Comparison of ENCODE assay signal across 20 cellular contexts in the genomic region with DNA sequence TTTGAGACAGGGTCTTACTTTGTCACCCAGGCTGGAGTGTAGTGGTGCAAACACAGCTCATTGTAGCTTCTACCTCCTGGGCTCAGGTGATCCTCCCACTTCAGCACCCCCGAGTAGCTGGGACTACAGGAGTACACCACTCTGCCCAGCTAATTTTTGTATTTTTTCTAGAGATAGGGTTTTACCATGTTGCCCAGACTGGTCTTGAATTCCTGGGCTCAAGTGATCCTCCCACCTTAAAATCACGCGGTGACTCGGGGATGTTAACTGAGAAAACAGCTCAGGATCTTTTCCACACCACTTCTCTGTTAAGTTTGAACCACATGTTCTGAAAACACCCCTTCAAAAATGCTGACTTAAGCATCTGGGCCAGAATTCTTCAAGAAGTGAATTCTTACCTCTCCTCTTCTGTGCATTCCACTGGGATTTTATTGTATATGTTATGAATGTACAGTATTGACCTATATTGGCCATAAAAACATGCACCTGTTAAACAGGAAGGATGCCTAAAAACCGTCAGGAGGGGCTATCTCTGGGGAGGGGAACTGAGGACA.
A peak's percentile ranks its signal among the peaks of the same experiment; 100 is the strongest.
DNase-seq lines count a peak whose midpoint lies in the region; ATAC-seq, FAIRE-seq and TF ChIP-seq lines count a peak whose summit lies in the region.
"Had no signal": no experiment of that assay in that cellular context is flagged by ENCODE, and none has a peak within 500 bp of the region (broad histone marks: within the 10 kb centered on the region; RNA-seq: fewer than 3 reads in every experiment).

No MANE protein-coding gene starts in this region.

- no peak overlapping the region for H3K9ac ChIP-seq in HepG2 (ENCODE audit: insufficient read depth, low read depth, low read length)
- H3K9ac ChIP-seq in keratinocyte (ENCODE audit: control insufficient read depth, extremely low read depth, insufficient read depth, low read length): no peak overlapping the region

- H2AFZ ChIP-seq in HepG2 (ENCODE audit: low read length) (no peak overlapping the region), PC-9 (no peak overlapping the region), keratinocyte (ENCODE audit: control insufficient read depth, low read length) (no peak overlapping the region)
- H2AFZ ChIP-seq: GM23338 had no signal

- DNase-seq in HepG2 (ENCODE audit: low spot score): no peak
- DNase-seq in right lobe of liver: no peak
- no peak for DNase-seq in PC-9
- DNase-seq in keratinocyte (ENCODE audit: low read depth, low spot score): no peak
- no peak for DNase-seq in kidney tubule cell (ENCODE audit: low spot score)
- DNase-seq in T-helper 1 cell: no peak
- DNase-seq in Right ventricle myocardium superior: no peak
- DNase-seq: 8988T; ACHN; C1 segment of cervical spinal cord; CD4-positive, alpha-beta memory T cell; COR-L47; DMS153; DMS79 treated with DMSO at 0.1 percent for 48 hours; EL; H7 had no signal

- BruUV-seq in HepG2 (replicated peaks; lab: Mats Ljungman, UMichigan): no TSS peak
- no TSS peak for BruUV-seq in PC-9 (replicated peaks; lab: Mats Ljungman, UMichigan)

- H3K9me3 ChIP-seq in HepG2 (ENCODE audit: low read length) (no peaks in the 10 kb centered on the region), right lobe of liver (no peaks in the 10 kb centered on the region), PC-9 (ENCODE audit: insufficient read depth, low read depth) (no peaks in the 10 kb centered on the region), keratinocyte (ENCODE audit: control insufficient read depth, low read depth, low read length) (no peaks in the 10 kb centered on the region)

- H3F3A ChIP-seq in PC-9 (ENCODE audit: insufficient read depth, low read depth): peaks cover 47% of the 10 kb centered on the region

- 51% methylated on average over 5 of the region's 5 CpGs for WGBS in HepG2 (ENCODE audit: low lambda C conversion rate)
- WGBS in right lobe of liver (ENCODE audit: insufficient coverage, low coverage, low lambda C conversion rate, missing lambda C conversion rate): 67% methylated on average over 5 of the region's 5 CpGs

- POLR2A ChIA-PET in HepG2 (lab: Yijun Ruan, JAX): no interaction called here
- POLR2A ChIA-PET in PC-9 (lab: Charles Lee; ENCODE audit: unreplicated experiment): no interaction called here

- H3K36me3 ChIP-seq in HepG2 (replicated peaks in 1 of 2; ENCODE audit: control insufficient read depth in 1 of 2, insufficient read depth in 2 of 2, low read length in 2 of 2): no peaks in the 10 kb centered on the region
- H3K36me3 ChIP-seq in right lobe of liver: no peaks in the 10 kb centered on the region
- H3K36me3 ChIP-seq in PC-9 (ENCODE audit: low read depth): peaks cover 14% of the 10 kb centered on the region
- no peaks in the 10 kb centered on the region for H3K36me3 ChIP-seq in keratinocyte (ENCODE audit: control insufficient read depth in 2 of 2, extremely low read depth in 1 of 2, insufficient read depth in 2 of 2, low read length in 2 of 2)

- H3K27ac ChIP-seq in HepG2 (ENCODE audit: extremely low read length, insufficient read depth, low read length) (no peak overlapping the region), right lobe of liver (no peak overlapping the region), PC-9 (peak overlapping the region; percentile 95), keratinocyte (ENCODE audit: control insufficient read depth, insufficient read depth, low read length) (no peak overlapping the region)

- no peaks in the 10 kb centered on the region for H3K9me1 ChIP-seq in keratinocyte (ENCODE audit: control insufficient read depth, extremely low read depth, insufficient read depth, low read length)

- CTCF ChIA-PET in HepG2 (lab: Yijun Ruan, JAX; ENCODE audit: low intra/inter-chr PET ratio, low total read pairs) (no interaction called here), PC-9 (lab: Charles Lee) (no interaction called here)

- H3K4me3 ChIP-seq in HepG2 (replicated peaks in 1 of 3; ENCODE audit: insufficient read depth in 1 of 3, low read depth in 2 of 3, low read length in 3 of 3): no peak overlapping the region
- H3K4me3 ChIP-seq in right lobe of liver: no peak overlapping the region
- H3K4me3 ChIP-seq in PC-9: no peak overlapping the region
- H3K4me3 ChIP-seq in keratinocyte (ENCODE audit: control insufficient read depth in 2 of 3, extremely low read depth in 1 of 3, insufficient read depth in 2 of 3, low read depth in 1 of 3, low read length in 3 of 3): no peak overlapping the region
- H3K4me3 ChIP-seq: GM23338 had no signal

- intact Hi-C loops in HepG2 (cut with micrococcal nuclease; ENCODE audit: unreplicated experiment) (no loop called here), right lobe of liver (cut with DNase I) (no loop called here), PC-9 (cut with micrococcal nuclease; ENCODE audit: unreplicated experiment) (no loop called here), Right ventricle myocardium superior (cut with DNase I) (no loop called here)

- H4K20me1 ChIP-seq in HepG2 (ENCODE audit: insufficient read depth, low read length) (no peaks in the 10 kb centered on the region; the same call in 1 of the 2 replicates), PC-9 (ENCODE audit: insufficient read depth) (no peaks in the 10 kb centered on the region), keratinocyte (ENCODE audit: control insufficient read depth, extremely low read depth, insufficient read depth, low read length) (no peaks in the 10 kb centered on the region)

- no peaks in the 10 kb centered on the region for H3K79me2 ChIP-seq in HepG2 (ENCODE audit: insufficient read depth, low read length)
- peaks cover 21% of the 10 kb centered on the region for H3K79me2 ChIP-seq in PC-9 (ENCODE audit: low read depth)
- no peaks in the 10 kb centered on the region for H3K79me2 ChIP-seq in keratinocyte (ENCODE audit: control insufficient read depth, insufficient read depth, low read length)

- dilution Hi-C loops in keratinocyte (cut with MboI; ENCODE audit: extremely low pct_ligation_motif_present, low sequenced_read_pairs): no loop called here

- peaks cover 0 to 5% of the 10 kb centered on the region in 2 experiments; a peak in 2 of 5 replicates for H3K27me3 ChIP-seq in HepG2 (ENCODE audit: control insufficient read depth in 1 of 2, insufficient read depth in 2 of 2, low read length in 2 of 2)
- no peaks in the 10 kb centered on the region for H3K27me3 ChIP-seq in right lobe of liver
- H3K27me3 ChIP-seq in PC-9 (ENCODE audit: insufficient read depth, low read depth): no peaks in the 10 kb centered on the region
- H3K27me3 ChIP-seq in keratinocyte (ENCODE audit: control insufficient read depth, extremely low read depth, insufficient read depth, low read length): no peaks in the 10 kb centered on the region

- in situ Hi-C loops in HepG2 (cut with HindIII; ENCODE audit: extremely low pct_ligation_motif_present, low pct_unique_long_range_greater_than_20kb): loop anchor here (25.0 kb wide), 1 partner anchor 390 kb away; no protein-coding TSS in a partner anchor

- H3K9me2 ChIP-seq in PC-9 (ENCODE audit: insufficient read depth): no peaks in the 10 kb centered on the region

- H3K4me2 ChIP-seq in HepG2 (ENCODE audit: low read depth, low read length) (no peak overlapping the region), PC-9 (peak overlapping the region; percentile 72), keratinocyte (ENCODE audit: control insufficient read depth, extremely low read depth, insufficient read depth, low read depth, low read length) (no peak overlapping the region)
- H3K4me2 ChIP-seq: GM23338 had no signal

- TF ChIP-seq POLR2A in HepG2 (IDR thresholded peaks at IDR 0.05; ENCODE audit: insufficient read depth in 1 of 2, low read depth in 2 of 2, low read length in 2 of 2): no peak
- no peak for TF ChIP-seq POLR2A in right lobe of liver (IDR thresholded peaks at IDR 0.05)

- peaks cover 11% of the 10 kb centered on the region for H3K4me1 ChIP-seq in HepG2 (ENCODE audit: insufficient read depth, low read length)
- H3K4me1 ChIP-seq in right lobe of liver: no peaks in the 10 kb centered on the region
- peaks cover 62% of the 10 kb centered on the region for H3K4me1 ChIP-seq in PC-9 (replicated peaks; ENCODE audit: insufficient read depth)
- H3K4me1 ChIP-seq in keratinocyte (ENCODE audit: control insufficient read depth, extremely low read depth, insufficient read depth, low read length): peaks cover 12% of the 10 kb centered on the region

- TF ChIP-seq EP300 in HepG2 (IDR thresholded peaks at IDR 0.05; ENCODE audit: low read depth in 2 of 2, low read length in 2 of 2) (no peak), HepG2 (CRISPR knock-in tag; IDR thresholded peaks at IDR 0.05; ENCODE audit: borderline replicate concordance) (no peak)

- no peak for FAIRE-seq in HepG2 (lab: Jason Lieb, UNC)
- FAIRE-seq in keratinocyte (lab: Jason Lieb, UNC): peak; percentile 49
- FAIRE-seq: D721Med, G401.6, GM12891 had no signal

- ATAC-seq in HepG2 (no peak), right lobe of liver (no peak), Right ventricle myocardium superior (ENCODE audit: poor library complexity) (no peak)
- ATAC-seq: GM23338 had no signal

- TF ChIP-seq RAD21 in HepG2 (CRISPR knock-in tag; IDR thresholded peaks at IDR 0.05): no peak

- TF ChIP-seq CTCF in HepG2 (CRISPR knock-in tag; IDR thresholded peaks at IDR 0.05) (no peak), right lobe of liver (IDR thresholded peaks at IDR 0.05) (no peak), PC-9 (conservative IDR thresholded peaks at IDR 0.05) (no peak), keratinocyte (optimal IDR thresholded peaks at IDR 0.05 in 1 of 3, IDR thresholded peaks at IDR 0.05 in 1 of 3, conservative IDR thresholded peaks at IDR 0.05 in 1 of 3; ENCODE audit: extremely low read depth in 1 of 3, insufficient read depth in 2 of 3, low read length in 3 of 3) (no peak)

TF ChIP-seq in HepG2, 621 proteins besides CTCF, POLR2A, EP300 and RAD21 (continues in another document):
- TF ChIP-seq SALL2 (CRISPR knock-in tag; IDR thresholded peaks at IDR 0.05): no peak
- TF ChIP-seq HNRNPH1 (optimal IDR thresholded peaks at IDR 0.05; ENCODE audit: low read depth, low read length): no peak
- TF ChIP-seq FOXK2 (IDR thresholded peaks at IDR 0.05): no peak
- no peak for TF ChIP-seq KMT2B (CRISPR knock-in tag; IDR thresholded peaks at IDR 0.05)
- no peak for TF ChIP-seq ZFX (CRISPR knock-in tag; IDR thresholded peaks at IDR 0.05; ENCODE audit: low read depth)
- TF ChIP-seq GZF1 (CRISPR knock-in tag; IDR thresholded peaks at IDR 0.05): no peak
- peak; percentile 87 for TF ChIP-seq MAFF (IDR thresholded peaks at IDR 0.05; ENCODE audit: low read depth, low read length)
- TF ChIP-seq, protein P1, sequence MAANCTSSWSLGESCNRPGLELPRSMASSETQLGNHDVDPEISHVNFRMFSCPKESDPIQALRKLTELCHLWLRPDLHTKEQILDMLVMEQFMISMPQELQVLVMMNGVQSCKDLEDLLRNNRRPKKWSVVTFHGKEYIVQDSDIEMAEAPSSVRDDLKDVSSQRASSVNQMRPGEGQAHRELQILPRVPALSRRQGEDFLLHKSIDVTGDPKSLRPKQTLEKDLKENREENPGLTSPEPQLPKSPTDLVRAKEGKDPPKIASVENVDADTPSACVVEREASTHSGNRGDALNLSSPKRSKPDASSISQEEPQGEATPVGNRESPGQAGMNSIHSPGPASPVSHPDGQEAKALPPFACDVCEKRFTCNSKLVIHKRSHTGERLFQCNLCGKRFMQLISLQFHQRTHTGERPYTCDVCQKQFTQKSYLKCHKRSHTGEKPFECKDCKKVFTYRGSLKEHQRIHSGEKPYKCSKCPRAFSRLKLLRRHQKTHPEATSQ (CRISPR knock-in tag; IDR thresholded peaks at IDR 0.05; ENCODE audit: borderline replicate concordance): no peak
